12 cellular contexts compared by ENCODE assay signal in genomic region chr9:38689678-38690077, GRCh38. TPM values are rescaled to one million over a fixed set of nuclear protein-coding genes. Genes with fewer than 3 reads are reported as not detected.
DNase-seq lines count a peak whose midpoint lies in the region; ATAC-seq and TF ChIP-seq lines count a peak whose summit lies in the region.
"Had no signal": no experiment of that assay in that cellular context is flagged by ENCODE, and none has a peak within 500 bp of the region (broad histone marks: within the 10 kb centered on the region; RNA-seq: fewer than 3 reads in every experiment).

No MANE protein-coding gene starts in this region.

- no peak overlapping the region for H3K4me3 ChIP-seq in HEK293 (ENCODE audit: low read depth, low read length)
- no peak overlapping the region for H3K4me3 ChIP-seq in fibroblast of pulmonary artery (replicated peaks; ENCODE audit: low read depth, low read length)
- H3K4me3 ChIP-seq in transverse colon, result no peak overlapping the region
- H3K4me3 ChIP-seq in coronary artery, result no peak overlapping the region

- POLR2A ChIA-PET in HEK293 (lab: Yijun Ruan, JAX), result no interaction called here

- TF ChIP-seq CTCF in HEK293 (tag by site-specific recombination; IDR thresholded peaks at IDR 0.05), result no peak
- no peak for TF ChIP-seq CTCF in fibroblast of pulmonary artery (IDR thresholded peaks at IDR 0.05; ENCODE audit: low read length, missing control alignments)
- no peak for TF ChIP-seq CTCF in transverse colon (IDR thresholded peaks at IDR 0.05)
- TF ChIP-seq CTCF in coronary artery (IDR thresholded peaks at IDR 0.05), result no peak

- CTCF ChIA-PET in HEK293 (lab: Yijun Ruan, JAX), result interaction anchor here (0.6 to 2.1 kb wide), 6 partner anchors 15 to 319 kb away, joined by 3 to 8 read pairs (median 4); no protein-coding TSS in a partner anchor

- H3K4me1 ChIP-seq in HEK293 (ENCODE audit: control insufficient read depth, insufficient read depth, low read length), result peaks cover 5% of the 10 kb centered on the region; the same call in 1 of the 2 replicates
- peaks cover 0 to 11% (median 0%) of the 10 kb centered on the region in 4 donors for H3K4me1 ChIP-seq in transverse colon

- DNase-seq in NCI-H510A treated with DMSO at 0.1 percent for 48 hours (lab: John Stamatoyannopoulos, UW) (peak; percentile 10), fibroblast of pulmonary artery (ENCODE audit: low read depth) (peak; percentile 87), putamen (ENCODE audit: low spot score) (peak; percentile 59), transverse colon (no peak), coronary artery (ENCODE audit: low spot score) (no peak), KBM-7 (no peak)
- DNase-seq: activated gamma-delta T cell; stimulated activated naive CD4-positive, alpha-beta T cell treated with Interleukin-2 at 50 U/mL for 16 hours; T-cell had no signal

- WGBS in transverse colon (ENCODE audit: low coverage in 1 of 2), 2 donors, result 33 to 57% methylated on average over 3 to 5 of the region's 5 CpGs

- no peak for TF ChIP-seq EP300 in transverse colon (IDR thresholded peaks at IDR 0.05; ENCODE audit: low read depth)

- H3K9me3 ChIP-seq in HEK293 (ENCODE audit: control insufficient read depth, insufficient read depth, low read depth, low read length), result no peaks in the 10 kb centered on the region
- H3K9me3 ChIP-seq in transverse colon, result no peaks in the 10 kb centered on the region

- intact Hi-C loops in transverse colon (cut with DNase I; ENCODE audit: low total_unique reads), result no loop called here

- no peak for ATAC-seq in HG03342 (IDR thresholded peaks at IDR 0.05; ENCODE audit: unreplicated experiment)
- ATAC-seq: T-cell had no signal

- in situ Hi-C loops in transverse colon (cut with MboI; ENCODE audit: low pct_ligation_motif_present in 1 of 4, low pct_unique_long_range_greater_than_20kb in 1 of 4, low sequenced_read_pairs in 3 of 4) (no loop called here), KBM-7 (cut with MboI; ENCODE audit: low pct_unique_long_range_greater_than_20kb, low sequenced_read_pairs) (loop anchor here (25.0 kb wide), 1 partner anchor 277 kb away; the partner anchor contains the start of gene IGFBPL1)

- no peak for TF ChIP-seq POLR2A in transverse colon (IDR thresholded peaks at IDR 0.05)

- H3K36me3 ChIP-seq in HEK293 (ENCODE audit: control insufficient read depth in 2 of 2, insufficient read depth in 1 of 2, low read length in 2 of 2) (no peaks in the 10 kb centered on the region), transverse colon (no peaks in the 10 kb centered on the region)

- H3K27me3 ChIP-seq in transverse colon, result no peaks in the 10 kb centered on the region

- H3K27ac ChIP-seq in HEK293 (ENCODE audit: extremely low read depth, low read depth, low read length), result no peak overlapping the region; the same call in 1 of the 2 replicates
- H3K27ac ChIP-seq in transverse colon, result no peak overlapping the region
- H3K27ac ChIP-seq in coronary artery, result no peak overlapping the region

TF ChIP-seq in HEK293, 187 proteins besides CTCF, POLR2A, EP300 and RAD21 (continues in another document):
- TF ChIP-seq ZNF266 (tag by site-specific recombination; IDR thresholded peaks at IDR 0.05; ENCODE audit: low read depth) (no peak), ZNF600 (tag by site-specific recombination; IDR thresholded peaks at IDR 0.05) (0 out of 2 replicates have a peak, but pooled peaks have one; percentile 18), PRDM4 (tag by site-specific recombination; IDR thresholded peaks at IDR 0.05) (no peak), ZNF148 (tag by site-specific recombination; IDR thresholded peaks at IDR 0.05; ENCODE audit: borderline replicate concordance) (no peak), OVOL3 (tag by site-specific recombination; IDR thresholded peaks at IDR 0.05) (no peak), ZNF423 (tag by site-specific recombination; IDR thresholded peaks at IDR 0.05) (no peak), ZNF169 (tag by site-specific recombination; IDR thresholded peaks at IDR 0.05) (no peak), ZNF580 (tag by site-specific recombination; IDR thresholded peaks at IDR 0.05) (no peak), KLF9 (tag by site-specific recombination; IDR thresholded peaks at IDR 0.05; ENCODE audit: low read depth) (no peak), ZNF10 (tag by site-specific recombination; IDR thresholded peaks at IDR 0.05) (peak; percentile 80), HOXA7 (CRISPR knock-in tag; IDR thresholded peaks at IDR 0.05; ENCODE audit: borderline replicate concordance) (no peak), OSR2 (tag by site-specific recombination; IDR thresholded peaks at IDR 0.05) (no peak), ZSCAN30 (tag by site-specific recombination; IDR thresholded peaks at IDR 0.05) (no peak), ZBTB44 (tag by site-specific recombination; IDR thresholded peaks at IDR 0.05) (peak; percentile 60; the same call in 1 of the 2 replicates)

RNA-seq across cellular contexts. Expression of gene FAM240B, which starts 30.3 kb away (rescaled TPM):
- not detected for total RNA-seq in transverse colon
- total RNA-seq: glomerular endothelial cell, T-cell had no signal

Comparison
In these comparisons a context has a peak if more than half of its experiments do, and no peak if none do; other contexts are left out.
1. DNase-seq: peak in NCI-H510A treated with DMSO at 0.1 percent for 48 hours (single experiment), fibroblast of pulmonary artery (single experiment) and putamen (single experiment); none in transverse colon (single experiment), coronary artery (single experiment) and KBM-7 (single experiment).